8 cellular contexts compared by ENCODE assay signal in the genomic region with DNA sequence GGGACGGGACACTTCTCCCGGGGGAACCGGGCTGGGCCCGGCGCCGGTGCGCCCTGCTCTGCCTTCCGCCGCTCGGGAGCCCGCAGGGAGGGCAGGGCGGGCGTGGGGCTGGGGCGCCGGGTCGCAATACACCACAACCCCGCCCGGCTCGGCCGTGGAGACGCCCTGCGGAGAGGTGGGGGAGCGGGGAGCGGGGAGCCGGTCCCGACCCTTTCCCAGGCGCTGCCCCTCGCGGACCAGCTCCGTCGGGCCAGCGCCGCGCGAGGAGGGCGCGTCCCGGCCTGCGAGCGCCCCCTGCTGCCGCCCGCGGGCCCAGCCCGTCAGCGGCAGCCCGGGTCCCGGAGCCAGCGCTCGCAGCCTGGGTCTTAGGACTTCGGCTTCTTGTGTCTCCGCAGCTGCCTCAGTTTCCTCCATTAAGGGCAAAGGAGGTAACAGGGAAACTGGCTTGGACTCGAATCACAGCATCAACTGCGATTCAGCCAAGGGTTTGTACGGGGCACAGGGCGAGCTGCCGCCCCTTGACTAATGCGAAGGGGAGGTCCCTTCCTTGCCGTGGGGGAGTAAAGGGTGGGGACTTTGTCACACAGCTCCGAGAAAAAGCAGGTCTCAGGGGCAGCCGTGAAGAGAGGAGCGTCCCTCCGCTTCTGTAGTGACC.
DNase-seq lines count a peak whose midpoint lies in the region; ATAC-seq, FAIRE-seq and TF ChIP-seq lines count a peak whose summit lies in the region.

No MANE protein-coding gene starts in this region.

- H3K9me3 ChIP-seq in duodenal mucosa (ENCODE audit: control insufficient read depth in 1 of 2, low read length in 2 of 2) = no peaks in the 10 kb centered on the region

- DNase-seq in GM10248 (ENCODE audit: extremely low spot score) (peak; percentile 92), memory B cell (ENCODE audit: low spot score in 2 of 2) (peak; percentile 75 to 85), H54 (ENCODE audit: insufficient read length, low spot score) (no peak)
- DNase-seq in activated CD4-positive, alpha-beta T cell treated with anti-CD3 and anti-CD28 coated beads for 4 hours = peak; percentile 61 to 62
- DNase-seq in stimulated activated effector memory CD8-positive, alpha-beta T cell treated with anti-CD3 and anti-CD28 coated beads, Interleukin-12 subunit alpha, Interleukin-12 subunit beta, amount 100 ng/mL, for 72 hours (ENCODE audit: low spot score in 2 of 2) = peak; percentile 82 to 87

- H3K36me3 Mint-ChIP-seq in memory B cell = no peaks in the 10 kb centered on the region
- H3K36me3 Mint-ChIP-seq in stimulated activated effector memory CD8-positive, alpha-beta T cell treated with anti-CD3 and anti-CD28 coated beads, Interleukin-12 subunit alpha, Interleukin-12 subunit beta, amount 100 ng/mL, for 72 hours = peaks cover 15% of the 10 kb centered on the region

- H3K4me3 ChIP-seq in duodenal mucosa (ENCODE audit: low read depth in 1 of 2, low read length in 2 of 2) = peak overlapping the region; percentile 29 to 61

- H3K4me1 ChIP-seq in duodenal mucosa (ENCODE audit: control insufficient read depth in 1 of 2, insufficient read depth in 2 of 2, low read length in 2 of 2) = peaks cover 6% of the 10 kb centered on the region in 2 donors

- peaks cover 19% of the 10 kb centered on the region in 2 donors for H3K27me3 ChIP-seq in duodenal mucosa (ENCODE audit: control insufficient read depth in 1 of 2, insufficient read depth in 2 of 2, low read length in 2 of 2)

- no peak overlapping the region for H3K27ac Mint-ChIP-seq in memory B cell
- H3K27ac Mint-ChIP-seq in stimulated activated effector memory CD8-positive, alpha-beta T cell treated with anti-CD3 and anti-CD28 coated beads, Interleukin-12 subunit alpha, Interleukin-12 subunit beta, amount 100 ng/mL, for 72 hours = no peak overlapping the region

- H3K4me1 Mint-ChIP-seq in memory B cell = peaks cover 20% of the 10 kb centered on the region
- peaks cover 52% of the 10 kb centered on the region for H3K4me1 Mint-ChIP-seq in stimulated activated effector memory CD8-positive, alpha-beta T cell treated with anti-CD3 and anti-CD28 coated beads, Interleukin-12 subunit alpha, Interleukin-12 subunit beta, amount 100 ng/mL, for 72 hours

- no peak overlapping the region for H3K27ac ChIP-seq in duodenal mucosa (ENCODE audit: low read depth, low read length)

- no peak for TF ChIP-seq POLR2A in H54 (IDR thresholded peaks at IDR 0.05; ENCODE audit: low read depth, low read length)

- peaks cover 26% of the 10 kb centered on the region for H3K27me3 Mint-ChIP-seq in memory B cell

- no peak for FAIRE-seq in H54 (lab: Jason Lieb, UNC)

- H3K4me3 Mint-ChIP-seq in memory B cell = peak overlapping the region; percentile 69
- H3K4me3 Mint-ChIP-seq in stimulated activated effector memory CD8-positive, alpha-beta T cell treated with anti-CD3 and anti-CD28 coated beads, Interleukin-12 subunit alpha, Interleukin-12 subunit beta, amount 100 ng/mL, for 72 hours = peak overlapping the region; percentile 77

- ATAC-seq in GM21717 (IDR thresholded peaks at IDR 0.05; ENCODE audit: unreplicated experiment) = peak; percentile 64
- peak; percentile 80 for ATAC-seq in memory B cell (ENCODE audit: low read depth)
- ATAC-seq in stimulated activated effector memory CD8-positive, alpha-beta T cell treated with anti-CD3 and anti-CD28 coated beads, Interleukin-12 subunit alpha, Interleukin-12 subunit beta, amount 100 ng/mL, for 72 hours = peak; percentile 84

- H3K9me3 Mint-ChIP-seq in memory B cell = no peaks in the 10 kb centered on the region
- no peaks in the 10 kb centered on the region for H3K9me3 Mint-ChIP-seq in stimulated activated effector memory CD8-positive, alpha-beta T cell treated with anti-CD3 and anti-CD28 coated beads, Interleukin-12 subunit alpha, Interleukin-12 subunit beta, amount 100 ng/mL, for 72 hours

- TF ChIP-seq CTCF in GM10248 (IDR thresholded peaks at IDR 0.05; ENCODE audit: control extremely low read depth, extremely low read depth, low read depth, missing control alignments) = peak; percentile 90
- TF ChIP-seq CTCF in LNCAP (IDR thresholded peaks at IDR 0.05) = peak; percentile 84

- CTCF ChIA-PET in GM10248 (lab: Yijun Ruan, JAX) = interaction anchor here (0.7 to 4.6 kb wide), 38 partner anchors 9 to 741 kb away, joined by 3 to 43 read pairs (median 4); a partner anchor contains a TSS

- H3K9ac ChIP-seq in duodenal mucosa (ENCODE audit: low read depth in 1 of 2, low read length in 2 of 2) = peak overlapping the region; percentile 25 to 51

- POLR2A ChIA-PET in GM10248 (lab: Yijun Ruan, JAX) = no interaction called here

- no peaks in the 10 kb centered on the region for H3K36me3 ChIP-seq in duodenal mucosa (ENCODE audit: control insufficient read depth in 1 of 2, insufficient read depth in 2 of 2, low read length in 2 of 2)
